ENCODE assay signal across 9 cellular contexts in the genomic region with DNA sequence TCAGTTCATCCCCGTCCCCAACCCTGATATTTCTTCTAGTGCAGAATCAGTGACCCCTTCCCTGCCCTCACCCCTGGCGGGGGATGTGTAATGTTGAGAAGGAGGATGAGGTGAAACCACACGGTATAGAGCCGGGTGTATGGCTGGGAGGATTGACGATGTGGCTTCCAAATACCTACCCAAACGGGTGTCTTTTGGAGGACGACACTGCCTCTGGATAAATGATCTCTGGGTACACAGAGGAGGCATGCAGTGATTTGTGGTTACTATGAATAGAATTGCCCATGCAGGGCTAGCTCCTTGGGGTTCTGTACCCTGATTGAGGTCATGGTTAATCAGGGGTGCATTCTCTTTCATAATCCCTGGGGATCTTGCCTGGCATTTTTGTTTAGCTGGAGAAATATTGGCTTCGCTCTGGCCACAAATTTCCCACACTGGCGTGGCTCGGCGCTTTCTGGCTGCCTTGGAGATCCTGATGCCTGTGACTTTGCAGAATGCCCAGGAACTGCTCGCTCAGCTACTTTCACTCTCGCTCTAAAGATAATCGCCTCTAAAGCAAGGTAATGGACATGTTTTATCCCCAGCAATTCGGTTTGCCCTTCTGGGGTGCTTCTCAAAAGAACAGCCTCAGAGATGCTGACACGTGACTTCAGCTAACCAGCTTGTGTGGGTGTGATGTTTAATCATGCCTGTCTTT.
DNase-seq lines count a peak whose midpoint lies in the region; ATAC-seq, FAIRE-seq and TF ChIP-seq lines count a peak whose summit lies in the region.
"Had no signal": no experiment of that assay in that cellular context is flagged by ENCODE, and none has a peak within 500 bp of the region (broad histone marks: within the 10 kb centered on the region; RNA-seq: fewer than 3 reads in every experiment).

No MANE protein-coding gene starts in this region.

- no peak overlapping the region for H3K23ac ChIP-seq in H1 (ENCODE audit: insufficient read length)

- no peak overlapping the region for H2AK5ac ChIP-seq in H1 (ENCODE audit: low read depth, low read length)

- TF ChIP-seq CTCF in H1 (IDR thresholded peaks at IDR 0.05; ENCODE audit: control extremely low read depth in 1 of 3, insufficient read depth in 1 of 3, low read depth in 1 of 3, low read length in 3 of 3) (no peak), nephron progenitor cell (IDR thresholded peaks at IDR 0.05) (no peak)

- H2BK5ac ChIP-seq in H1 (ENCODE audit: low read depth, low read length): no peak overlapping the region

- WGBS in H1 (ENCODE audit: extremely low coverage in 1 of 2, insufficient coverage in 1 of 2, insufficient read length in 1 of 2, insufficient replicate concordance in 2 of 2, low coverage in 1 of 2, low lambda C conversion rate in 2 of 2, missing lambda C conversion rate in 1 of 2), 2 experiments: 91% methylated on average over 16 of the region's 16 CpGs; no CpG with 5 or more reads in 1 of the 2 experiments

- H3K9me3 Mint-ChIP-seq in nephron progenitor cell: no peaks in the 10 kb centered on the region

- no peaks in the 10 kb centered on the region for H3K79me1 ChIP-seq in H1 (ENCODE audit: low read depth, low read length)

- no peak overlapping the region for H2BK120ac ChIP-seq in H1 (replicated peaks; ENCODE audit: low read depth, low read length)

- no peak overlapping the region for H3K4me3 Mint-ChIP-seq in nephron progenitor cell

- TF ChIP-seq EP300 in H1 (IDR thresholded peaks at IDR 0.05; ENCODE audit: borderline replicate concordance in 1 of 2, low read depth in 2 of 2, low read length in 2 of 2): no peak

- H3K36me3 ChIP-seq in H1 (ENCODE audit: control insufficient read depth in 2 of 4, insufficient read depth in 4 of 4, low read length in 3 of 4): no peaks in the 10 kb centered on the region

- H3K27ac ChIP-seq in H1 (ENCODE audit: low read depth, low read length): no peak overlapping the region

- no peak for FAIRE-seq in H1 (lab: Jason Lieb, UNC)

- H4K91ac ChIP-seq in H1 (replicated peaks; ENCODE audit: insufficient read length, low read length): no peak overlapping the region

- H3K18ac ChIP-seq in H1 (ENCODE audit: extremely low read depth, low read length): no peak overlapping the region

- H4K8ac ChIP-seq in H1 (ENCODE audit: extremely low read depth, insufficient read depth, low read length): no peak overlapping the region

- H2BK12ac ChIP-seq in H1 (ENCODE audit: low read depth, low read length): no peak overlapping the region

- H3K9me3 ChIP-seq in H1 (ENCODE audit: insufficient read depth in 2 of 2, low read depth in 1 of 2, low read length in 1 of 2): no peaks in the 10 kb centered on the region

- no peak overlapping the region for H3K4ac ChIP-seq in H1 (replicated peaks; ENCODE audit: insufficient read length, low read depth, low read length)

- H3K56ac ChIP-seq in H1 (replicated peaks; ENCODE audit: insufficient read length, low read depth, low read length): no peak overlapping the region

- H3K14ac ChIP-seq in H1 (ENCODE audit: insufficient read length): no peak overlapping the region

- peak; percentile 21 for DNase-seq in Caki2 (ENCODE audit: low read depth)
- peak; percentile 55 for DNase-seq in NCI-H460 (ENCODE audit: extremely low read depth, low read depth)
- no peak for DNase-seq in H1 (ENCODE audit: low read depth in 1 of 2, low spot score in 2 of 2)
- no peak for DNase-seq in nephron progenitor cell
- DNase-seq in NCI-H1105 (lab: John Stamatoyannopoulos, UW): no peak
- DNase-seq in NCI-H69 (lab: John Stamatoyannopoulos, UW): no peak
- DNase-seq in NCI-H774 (lab: John Stamatoyannopoulos, UW): no peak

- no peaks in the 10 kb centered on the region for H3K23me2 ChIP-seq in H1 (ENCODE audit: low read depth, low read length)

- in situ Hi-C loops in Caki2 (cut with HindIII; ENCODE audit: low pct_unique_long_range_greater_than_20kb, low sequenced_read_pairs): no loop called here

- peaks cover 2% of the 10 kb centered on the region for H3K27me3 Mint-ChIP-seq in nephron progenitor cell (ENCODE audit: low read depth, poor library complexity)

- H2BK15ac ChIP-seq in H1 (ENCODE audit: low read length): no peak overlapping the region

- H3K36me3 Mint-ChIP-seq in nephron progenitor cell (ENCODE audit: low read depth): no peaks in the 10 kb centered on the region

- POLR2A ChIA-PET in H1 (lab: Charles Lee; ENCODE audit: partially characterized antibody): no interaction called here

- no peak overlapping the region for H3K9ac ChIP-seq in H1 (replicated peaks in 1 of 4; ENCODE audit: extremely low read depth in 1 of 4, low read depth in 3 of 4, low read length in 3 of 4)

- H3K27ac Mint-ChIP-seq in nephron progenitor cell: peak overlapping the region; percentile 47

- no peaks in the 10 kb centered on the region for H3K27me3 ChIP-seq in H1 (replicated peaks in 1 of 4; ENCODE audit: control insufficient read depth in 3 of 4, extremely low read depth in 1 of 4, insufficient read depth in 3 of 4, low read length in 3 of 4)

- no peaks in the 10 kb centered on the region; a peak in 1 of 7 replicates for H3K4me1 ChIP-seq in H1 (replicated peaks in 1 of 4; ENCODE audit: control insufficient read depth in 3 of 4, insufficient read depth in 4 of 4, low read length in 3 of 4)

- H4K20me1 ChIP-seq in H1 (replicated peaks in 1 of 2; ENCODE audit: control insufficient read depth in 1 of 2, insufficient read depth in 2 of 2, low read length in 2 of 2): no peaks in the 10 kb centered on the region

- H2AFZ ChIP-seq in H1 (ENCODE audit: low read length): peak overlapping the region; percentile 82; the same call in 1 of the 2 replicates

- CTCF ChIA-PET in H1 (lab: Charles Lee; ENCODE audit: partially characterized antibody): interaction anchor here (0.8 to 1.3 kb wide), 2 partner anchors 13 to 123 kb away, joined by 3 read pairs; no protein-coding TSS in a partner anchor

- no peak overlapping the region for H3K4me3 ChIP-seq in H1 (ENCODE audit: extremely low read depth in 1 of 4, insufficient read depth in 2 of 4, low read depth in 3 of 4, low read length in 4 of 4)

- no peak for TF ChIP-seq RAD21 in H1 (IDR thresholded peaks at IDR 0.05 in 1 of 2, conservative IDR thresholded peaks at IDR 0.05 in 1 of 2; ENCODE audit: low read depth in 2 of 2, low read length in 2 of 2)

- peaks cover 42% of the 10 kb centered on the region for H3K4me1 Mint-ChIP-seq in nephron progenitor cell

- no peak overlapping the region for H3K4me2 ChIP-seq in H1 (ENCODE audit: insufficient read depth in 1 of 2, low read depth in 2 of 2, low read length in 2 of 2)

- no peak overlapping the region for H2BK20ac ChIP-seq in H1 (ENCODE audit: low read length)

- no peak for TF ChIP-seq POLR2A in H1 (IDR thresholded peaks at IDR 0.05; ENCODE audit: control extremely low read depth in 1 of 2, low read depth in 2 of 2, low read length in 2 of 2)

- no peak for ATAC-seq in GM19463 (IDR thresholded peaks at IDR 0.05; ENCODE audit: unreplicated experiment)
- ATAC-seq: sciatic nerve had no signal

- no peaks in the 10 kb centered on the region for H3K79me2 ChIP-seq in H1 (ENCODE audit: control insufficient read depth in 1 of 2, insufficient read depth in 2 of 2, low read length in 2 of 2)

- no peak overlapping the region for H4K5ac ChIP-seq in H1 (ENCODE audit: insufficient read length, low read depth, low read length)

TF ChIP-seq in H1, 55 proteins besides CTCF, POLR2A, EP300 and RAD21:
- TF ChIP-seq NANOG (IDR thresholded peaks at IDR 0.05; ENCODE audit: insufficient read depth, low read depth, low read length, poor library complexity, severe bottlenecking): no peak
- TF ChIP-seq MAFK (IDR thresholded peaks at IDR 0.05; ENCODE audit: low read depth, low read length): peak; percentile 70; the same call in 1 of the 2 replicates
- TF ChIP-seq SRF (IDR thresholded peaks at IDR 0.05; ENCODE audit: low read depth, low read length): no peak

Comparison
In these comparisons a context has a peak if more than half of its experiments do, and no peak if none do; other contexts are left out.
1. DNase-seq: peak in Caki2 (single experiment) and NCI-H460 (single experiment); none in H1 (0 of 2), nephron progenitor cell (single experiment), NCI-H1105 (single experiment), NCI-H69 (single experiment) and NCI-H774 (single experiment).